In genomic region chr1:60298290-60298689, GRCh38 we compare ENCODE assay signal across 29 cellular contexts.
"Had no signal": no experiment of that assay in that cellular context is flagged by ENCODE, and none has a peak within 500 bp of the region (broad histone marks: within the 10 kb centered on the region; RNA-seq: fewer than 3 reads in every experiment).

No MANE protein-coding gene starts in this region.

- H3K4me1 ChIP-seq: heart right ventricle, left lung, lower lobe of right lung, pancreas, prostate gland, stomach, tibial artery, upper lobe of right lung had no signal

- FAIRE-seq: pancreas, urothelium cell line had no signal

- H3K27ac ChIP-seq: heart right ventricle, hepatocyte, left lung, lower lobe of right lung, pancreas, prostate gland, skin epidermis, stomach, thoracic aorta, tibial artery, upper lobe of right lung had no signal

- H3K79me2 ChIP-seq: hepatocyte had no signal

- H3K27me3 ChIP-seq: heart right ventricle, left lung, pancreas, stomach, tibial artery, upper lobe of right lung had no signal

- H3K4me2 ChIP-seq: hepatocyte had no signal

- H3K9me3 ChIP-seq: pancreas, prostate gland, thoracic aorta, tibial artery, upper lobe of right lung had no signal

- H3K36me3 ChIP-seq: heart right ventricle, left lung, lower lobe of right lung, pancreas, prostate gland, stomach, thoracic aorta, tibial artery, upper lobe of right lung had no signal

- H2AFZ ChIP-seq: hepatocyte had no signal

- ATAC-seq: heart right ventricle; left cardiac atrium; left lung; lower lobe of right lung; natural killer cell treated with Interleukin-12 subunit alpha and Interleukin-12 subunit beta and Interleukin-15 and Interleukin-18, amount 100 ng/mL, for 72 hours; pancreas; right cardiac atrium; sciatic nerve; stimulated activated naive B cell treated with anti-CD40 and anti-IgM and Interleukin-4, amounts not matched to agents 10 μg/mL and 1 μg/mL and 100 μg/mL, for 72 hours; stimulated activated naive CD8-positive, alpha-beta T cell treated with anti-CD3 and anti-CD28 coated beads, Interleukin-15, Interleukin-2, amounts not matched to agents 100 U/mL and 50 U/mL, for 24 hours; upper lobe of right lung had no signal

- DNase-seq: heart right ventricle; islet precursor cell; kidney glomerular epithelial cell; left cardiac atrium; left lung; lower lobe of right lung; mesendoderm; naive B cell; pancreas; posterior cingulate gyrus; retina; right cardiac atrium; stimulated activated CD4-positive, alpha-beta T cell treated with anti-CD3 and anti-CD28 coated beads, Interleukin-12 subunit alpha, Interleukin-12 subunit beta, amount 100 ng/mL, for 4 hours; stimulated activated CD4-positive, alpha-beta T cell treated with anti-CD3 and anti-CD28 coated beads, Interleukin-15, amount 100 ng/mL, for 24 hours; stimulated activated CD4-positive, alpha-beta T cell treated with anti-CD3 and anti-CD28 coated beads, Interleukin-2, amount 100 ng/mL, for 24 hours; stimulated activated CD4-positive, alpha-beta T cell treated with anti-CD3 and anti-CD28 coated beads, Interleukin-4, amount 100 ng/mL, for 1 hour; stimulated activated naive B cell treated with anti-CD40 and anti-IgM and Interleukin-4, amounts not matched to agents 10 μg/mL and 1 μg/mL and 100 μg/mL, for 72 hours; stimulated activated naive CD8-positive, alpha-beta T cell treated with anti-CD3 and anti-CD28 coated beads, Interleukin-15, Interleukin-2, amounts not matched to agents 100 U/mL and 50 U/mL, for 24 hours; stomach; tibial artery; trophoblast cell; upper lobe of right lung had no signal

- H3K4me3 ChIP-seq: heart right ventricle, hepatocyte, left lung, lower lobe of right lung, pancreas, prostate gland, skin epidermis, stomach, thoracic aorta, tibial artery, upper lobe of right lung had no signal
